1 cellular context compared by ENCODE assay signal in genomic region chr20:57811373-57812020, GRCh38.
TF ChIP-seq lines count a peak whose summit lies in the region.

No MANE protein-coding gene starts in this region.

TF ChIP-seq in GM23338, 12 proteins besides CTCF, POLR2A, EP300 and RAD21:
- TF ChIP-seq, protein P1, sequence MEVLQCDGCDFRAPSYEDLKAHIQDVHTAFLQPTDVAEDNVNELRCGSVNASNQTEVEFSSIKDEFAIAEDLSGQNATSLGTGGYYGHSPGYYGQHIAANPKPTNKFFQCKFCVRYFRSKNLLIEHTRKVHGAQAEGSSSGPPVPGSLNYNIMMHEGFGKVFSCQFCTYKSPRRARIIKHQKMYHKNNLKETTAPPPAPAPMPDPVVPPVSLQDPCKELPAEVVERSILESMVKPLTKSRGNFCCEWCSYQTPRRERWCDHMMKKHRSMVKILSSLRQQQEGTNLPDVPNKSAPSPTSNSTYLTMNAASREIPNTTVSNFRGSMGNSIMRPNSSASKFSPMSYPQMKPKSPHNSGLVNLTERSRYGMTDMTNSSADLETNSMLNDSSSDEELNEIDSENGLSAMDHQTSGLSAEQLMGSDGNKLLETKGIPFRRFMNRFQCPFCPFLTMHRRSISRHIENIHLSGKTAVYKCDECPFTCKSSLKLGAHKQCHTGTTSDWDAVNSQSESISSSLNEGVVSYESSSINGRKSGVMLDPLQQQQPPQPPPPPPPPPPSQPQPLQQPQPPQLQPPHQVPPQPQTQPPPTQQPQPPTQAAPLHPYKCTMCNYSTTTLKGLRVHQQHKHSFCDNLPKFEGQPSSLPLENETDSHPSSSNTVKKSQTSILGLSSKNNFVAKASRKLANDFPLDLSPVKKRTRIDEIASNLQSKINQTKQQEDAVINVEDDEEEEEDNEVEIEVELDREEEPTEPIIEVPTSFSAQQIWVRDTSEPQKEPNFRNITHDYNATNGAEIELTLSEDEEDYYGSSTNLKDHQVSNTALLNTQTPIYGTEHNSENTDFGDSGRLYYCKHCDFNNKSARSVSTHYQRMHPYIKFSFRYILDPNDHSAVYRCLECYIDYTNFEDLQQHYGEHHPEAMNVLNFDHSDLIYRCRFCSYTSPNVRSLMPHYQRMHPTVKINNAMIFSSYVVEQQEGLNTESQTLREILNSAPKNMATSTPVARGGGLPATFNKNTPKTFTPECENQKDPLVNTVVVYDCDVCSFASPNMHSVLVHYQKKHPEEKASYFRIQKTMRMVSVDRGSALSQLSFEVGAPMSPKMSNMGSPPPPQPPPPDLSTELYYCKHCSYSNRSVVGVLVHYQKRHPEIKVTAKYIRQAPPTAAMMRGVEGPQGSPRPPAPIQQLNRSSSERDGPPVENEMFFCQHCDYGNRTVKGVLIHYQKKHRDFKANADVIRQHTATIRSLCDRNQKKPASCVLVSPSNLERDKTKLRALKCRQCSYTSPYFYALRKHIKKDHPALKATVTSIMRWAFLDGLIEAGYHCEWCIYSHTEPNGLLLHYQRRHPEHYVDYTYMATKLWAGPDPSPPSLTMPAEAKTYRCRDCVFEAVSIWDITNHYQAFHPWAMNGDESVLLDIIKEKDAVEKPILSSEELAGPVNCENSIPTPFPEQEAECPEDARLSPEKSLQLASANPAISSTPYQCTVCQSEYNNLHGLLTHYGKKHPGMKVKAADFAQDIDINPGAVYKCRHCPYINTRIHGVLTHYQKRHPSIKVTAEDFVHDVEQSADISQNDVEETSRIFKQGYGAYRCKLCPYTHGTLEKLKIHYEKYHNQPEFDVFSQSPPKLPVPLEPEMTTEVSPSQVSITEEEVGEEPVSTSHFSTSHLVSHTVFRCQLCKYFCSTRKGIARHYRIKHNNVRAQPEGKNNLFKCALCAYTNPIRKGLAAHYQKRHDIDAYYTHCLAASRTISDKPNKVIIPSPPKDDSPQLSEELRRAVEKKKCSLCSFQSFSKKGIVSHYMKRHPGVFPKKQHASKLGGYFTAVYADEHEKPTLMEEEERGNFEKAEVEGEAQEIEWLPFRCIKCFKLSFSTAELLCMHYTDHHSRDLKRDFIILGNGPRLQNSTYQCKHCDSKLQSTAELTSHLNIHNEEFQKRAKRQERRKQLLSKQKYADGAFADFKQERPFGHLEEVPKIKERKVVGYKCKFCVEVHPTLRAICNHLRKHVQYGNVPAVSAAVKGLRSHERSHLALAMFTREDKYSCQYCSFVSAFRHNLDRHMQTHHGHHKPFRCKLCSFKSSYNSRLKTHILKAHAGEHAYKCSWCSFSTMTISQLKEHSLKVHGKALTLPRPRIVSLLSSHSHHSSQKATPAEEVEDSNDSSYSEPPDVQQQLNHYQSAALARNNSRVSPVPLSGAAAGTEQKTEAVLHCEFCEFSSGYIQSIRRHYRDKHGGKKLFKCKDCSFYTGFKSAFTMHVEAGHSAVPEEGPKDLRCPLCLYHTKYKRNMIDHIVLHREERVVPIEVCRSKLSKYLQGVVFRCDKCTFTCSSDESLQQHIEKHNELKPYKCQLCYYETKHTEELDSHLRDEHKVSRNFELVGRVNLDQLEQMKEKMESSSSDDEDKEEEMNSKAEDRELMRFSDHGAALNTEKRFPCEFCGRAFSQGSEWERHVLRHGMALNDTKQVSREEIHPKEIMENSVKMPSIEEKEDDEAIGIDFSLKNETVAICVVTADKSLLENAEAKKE (CRISPR knock-in tag; IDR thresholded peaks at IDR 0.05), result no peak
TF ChIP-seq in GM23338: peak in this region for 0.
